ENCODE assay signal across 8 cellular contexts in the genomic region with DNA sequence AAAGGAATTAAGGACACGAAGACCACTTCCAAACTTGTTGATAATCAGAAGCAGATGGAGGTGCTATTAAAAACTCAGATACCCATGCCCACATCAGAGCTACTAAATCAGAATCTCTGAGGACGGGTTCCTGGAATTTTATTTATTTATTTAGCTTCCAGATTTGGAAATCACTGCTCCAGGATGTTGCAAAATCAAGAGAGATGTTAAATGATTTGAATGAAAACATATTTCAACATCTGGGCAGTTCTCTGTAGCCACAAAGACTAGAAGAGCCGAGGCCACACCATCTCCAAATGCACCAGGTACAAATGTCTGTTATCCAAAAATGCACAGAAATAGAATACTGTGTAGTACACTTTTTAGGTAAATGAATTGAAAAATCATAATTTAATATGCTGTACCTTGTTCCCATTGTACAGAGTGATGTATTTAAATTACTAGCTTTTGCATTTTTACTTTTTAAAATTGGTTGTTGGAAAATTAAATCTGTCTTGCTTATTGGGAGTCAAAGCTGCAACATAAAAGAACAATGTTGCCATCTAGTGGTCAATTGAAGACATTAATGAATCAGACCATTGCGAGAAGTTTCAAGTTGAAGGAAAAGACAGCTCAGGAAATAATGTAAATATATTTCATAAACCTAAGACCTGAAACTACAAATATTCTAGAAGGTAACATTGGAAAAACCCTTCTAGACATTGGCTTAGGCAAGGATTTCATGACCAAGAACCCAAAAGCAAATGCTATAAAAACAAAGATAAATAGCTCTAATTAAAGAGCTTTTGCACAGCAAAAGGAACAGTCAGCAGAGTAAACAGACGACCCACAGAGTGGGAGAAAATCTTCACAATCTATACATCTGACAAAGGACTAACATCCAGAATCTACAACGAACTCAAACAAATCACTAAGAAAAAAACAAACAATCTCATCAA.
A peak's percentile ranks its signal among the peaks of the same experiment; 100 is the strongest.
DNase-seq lines count a peak whose midpoint lies in the region; ATAC-seq and TF ChIP-seq lines count a peak whose summit lies in the region.

No MANE protein-coding gene starts in this region.

- WGBS in lung, 2 donors = 21 to 30% methylated on average over 6 of the region's 6 CpGs

- H3K27me3 Mint-ChIP-seq in activated CD4-positive, alpha-beta T cell treated with anti-CD3 and anti-CD28 coated beads for 36 hours = peaks cover 17% of the 10 kb centered on the region

- H3K9me3 ChIP-seq in lung (ENCODE audit: control insufficient read depth in 2 of 2, insufficient read depth in 1 of 2, low read length in 1 of 2) = no peaks in the 10 kb centered on the region

- H3K27ac ChIP-seq in lung (ENCODE audit: low read depth in 1 of 2, low read length in 1 of 2) = no peak overlapping the region

- H3K36me3 Mint-ChIP-seq in activated CD4-positive, alpha-beta T cell treated with anti-CD3 and anti-CD28 coated beads for 36 hours (ENCODE audit: low read depth) = no peaks in the 10 kb centered on the region

- in situ Hi-C loops in G401 (cut with HindIII; ENCODE audit: low sequenced_read_pairs) = no loop called here

- DNase-seq in G401 (ENCODE audit: low spot score) = peak; percentile 71
- peak; percentile 19 for DNase-seq in H7
- peak; percentile 8 to 60 for DNase-seq in NCI-H526 (lab: John Stamatoyannopoulos, UW)
- peak; percentile 82 for DNase-seq in choroid plexus epithelial cell (ENCODE audit: low read depth)
- DNase-seq in lung (ENCODE audit: low spot score) = no peak
- no peak for DNase-seq in activated CD8-positive, alpha-beta memory T cell treated with anti-CD3 and anti-CD28 coated beads, Interleukin-2, amount 50 U/mL, for 4 hours
- DNase-seq in activated CD4-positive, alpha-beta T cell treated with anti-CD3 and anti-CD28 coated beads for 36 hours = no peak
- DNase-seq in T-helper 9 cell = no peak

- H3K4me1 ChIP-seq in lung (ENCODE audit: control insufficient read depth in 2 of 2, insufficient read depth in 2 of 2, low read length in 2 of 2) = peaks cover 1 to 4% of the 10 kb centered on the region in 2 donors

- CTCF ChIA-PET in activated CD4-positive, alpha-beta T cell treated with anti-CD3 and anti-CD28 coated beads for 36 hours (lab: Charles Lee) = interaction anchor here (0.5 to 6.7 kb wide), 51 partner anchors 8 to 1627 kb away, joined by 3 to 122 read pairs (median 4); a partner anchor contains a TSS

- H3K27ac Mint-ChIP-seq in activated CD4-positive, alpha-beta T cell treated with anti-CD3 and anti-CD28 coated beads for 36 hours = no peak overlapping the region

- H3K36me3 ChIP-seq in H7 (replicated peaks; ENCODE audit: control insufficient read depth, insufficient read depth, low read length) (no peaks in the 10 kb centered on the region), lung (ENCODE audit: control insufficient read depth in 2 of 2, insufficient read depth in 2 of 2, low read length in 2 of 2) (no peaks in the 10 kb centered on the region)

- TF ChIP-seq CTCF in choroid plexus epithelial cell (conservative IDR thresholded peaks at IDR 0.05; ENCODE audit: low read depth, low read length) (peak; percentile 51), lung (IDR thresholded peaks at IDR 0.05; ENCODE audit: control extremely low read depth, extremely low read depth) (peak; percentile 56)

- no peaks in the 10 kb centered on the region for H3K27me3 ChIP-seq in H7 (ENCODE audit: control insufficient read depth, insufficient read depth, low read length)
- H3K27me3 ChIP-seq in lung (ENCODE audit: control insufficient read depth, insufficient read depth) = no peaks in the 10 kb centered on the region

- H3K4me3 ChIP-seq in H7 (ENCODE audit: insufficient read depth, low read depth, low read length) (no peak overlapping the region), choroid plexus epithelial cell (ENCODE audit: low read depth, low read length) (no peak overlapping the region), lung (no peak overlapping the region)

- intact Hi-C loops in activated CD4-positive, alpha-beta T cell treated with anti-CD3 and anti-CD28 coated beads for 36 hours (cut with DNase I, micrococcal nuclease) = loop anchor here (1.0 to 10.0 kb wide), 5 partner anchors 78 to 1002 kb away; no protein-coding TSS in a partner anchor

- no peak for ATAC-seq in lung (ENCODE audit: insufficient read depth, low FRiP score)
- ATAC-seq in activated CD4-positive, alpha-beta T cell treated with anti-CD3 and anti-CD28 coated beads for 36 hours = no peak

- POLR2A ChIA-PET in activated CD4-positive, alpha-beta T cell treated with anti-CD3 and anti-CD28 coated beads for 36 hours (lab: Charles Lee) = no interaction called here

- H3K4me1 Mint-ChIP-seq in activated CD4-positive, alpha-beta T cell treated with anti-CD3 and anti-CD28 coated beads for 36 hours = no peaks in the 10 kb centered on the region

- H3K9me3 Mint-ChIP-seq in activated CD4-positive, alpha-beta T cell treated with anti-CD3 and anti-CD28 coated beads for 36 hours (ENCODE audit: low read depth) = no peaks in the 10 kb centered on the region

- H3K4me3 Mint-ChIP-seq in activated CD4-positive, alpha-beta T cell treated with anti-CD3 and anti-CD28 coated beads for 36 hours = no peak overlapping the region

Comparison
In these comparisons a context has a peak if more than half of its experiments do, and no peak if none do; other contexts are left out.
1. DNase-seq: peak in G401 (single experiment), H7 (single experiment), NCI-H526 (2 of 2) and choroid plexus epithelial cell (single experiment); none in lung (single experiment), activated CD8-positive, alpha-beta memory T cell treated with anti-CD3 and anti-CD28 coated beads, Interleukin-2, amount 50 U/mL, for 4 hours (single experiment), activated CD4-positive, alpha-beta T cell treated with anti-CD3 and anti-CD28 coated beads for 36 hours (single experiment) and T-helper 9 cell (single experiment).